7 cellular contexts compared by ENCODE assay signal in genomic region chr5:118791986-118792734, GRCh38.
DNase-seq lines count a peak whose midpoint lies in the region; ATAC-seq lines count a peak whose summit lies in the region.

No MANE protein-coding gene starts in this region.

- peak; percentile 63 for DNase-seq in ELR (ENCODE audit: low read depth)
- peak; percentile 69 for DNase-seq in NCI-H460 (ENCODE audit: extremely low read depth, low read depth)
- peak in 40 of 56 donors; percentile 2 to 73 (median 27) for DNase-seq in amygdala (lab: John Stamatoyannopoulos, UW)
- DNase-seq in left ventricle myocardium superior, result no peak
- DNase-seq in retina, result peak; percentile 79

- peak; percentile 93 for ATAC-seq in GM19438 (IDR thresholded peaks at IDR 0.05; ENCODE audit: low read depth, unreplicated experiment)
- ATAC-seq in HG03378 (IDR thresholded peaks at IDR 0.05; ENCODE audit: unreplicated experiment), result peak; percentile 99
- ATAC-seq in left ventricle myocardium superior, result peak; percentile 91

- intact Hi-C loops in left ventricle myocardium superior (cut with micrococcal nuclease), result no loop called here
